In genomic region chr10:68156373-68157185, GRCh38 we compare ENCODE assay signal across 7 cellular contexts. TPM values are rescaled to one million over a fixed set of nuclear protein-coding genes. Genes with fewer than 3 reads are reported as not detected.
DNase-seq lines count a peak whose midpoint lies in the region; ATAC-seq, FAIRE-seq and TF ChIP-seq lines count a peak whose summit lies in the region.

No MANE protein-coding gene starts in this region.

- no peak overlapping the region for H3K4me2 ChIP-seq in GM12878 (ENCODE audit: control insufficient read depth, insufficient read depth)

- SMC1A ChIA-PET in GM12878 (lab: Charles Lee; ENCODE audit: uncharacterized antibody, unreplicated experiment), result interaction anchor here (0.6 to 7.1 kb wide), 31 partner anchors 11 to 460 kb away, joined by 3 to 99 read pairs (median 4); partner anchors contain the start of genes CTNNA3 and SIRT1

- no peaks in the 10 kb centered on the region for H3K4me1 ChIP-seq in GM12878 (ENCODE audit: control insufficient read depth, insufficient read depth, low read length)

- POLR2A ChIA-PET in GM12878 (lab: Charles Lee), result interaction anchor here (2.1 kb wide), 1 partner anchor 368 kb away, joined by 13 read pairs; no protein-coding TSS in a partner anchor

- no peak overlapping the region for H2AFZ ChIP-seq in GM12878 (ENCODE audit: control insufficient read depth, low read depth, low read length)

- no peak overlapping the region for H3K4me3 ChIP-seq in GM12878

- CTCF ChIA-PET in GM12878 (lab: Yijun Ruan, JAX), result interaction anchor here (0.6 to 8.1 kb wide), 54 partner anchors 9 to 823 kb away, joined by 3 to 195 read pairs (median 4); partner anchors contain the start of genes DNAJC12, HERC4, HNRNPH3 and MYPN

- TF ChIP-seq RAD21 in GM12878 (IDR thresholded peaks at IDR 0.05; ENCODE audit: insufficient read depth, low read depth, low read length), result peak; percentile 91

- in situ Hi-C loops in GM12878 (cut with MboI), result loop anchor here (5.0 kb wide), 2 partner anchors 304 to 369 kb away; no protein-coding TSS in a partner anchor

- peak; percentile 74 for FAIRE-seq in GM12878 (lab: Jason Lieb, UNC)

- DNase-seq in KG1 (lab: John Stamatoyannopoulos, UW) (peak; percentile 3), T-helper 22 cell (ENCODE audit: low read depth) (peak; percentile 2), GM12878 (ENCODE audit: low read depth, low spot score) (no peak), iris pigment epithelial cell (ENCODE audit: low read depth) (peak; percentile 73), COLO829 (ENCODE audit: low spot score) (no peak)
- peak; percentile 51 for DNase-seq in stimulated activated CD4-positive, alpha-beta T cell treated with anti-CD3 and anti-CD28 coated beads, Interleukin-4, amount 100 ng/mL, for 1 hour

- no peak overlapping the region for H3K9ac ChIP-seq in GM12878 (ENCODE audit: control insufficient read depth, insufficient read depth, low read length)

- no peaks in the 10 kb centered on the region for H3K9me3 ChIP-seq in GM12878 (replicated peaks; ENCODE audit: control insufficient read depth, insufficient read depth, low read length)

- ATAC-seq in GM12878, result peak; percentile 89

- no peaks in the 10 kb centered on the region for H4K20me1 ChIP-seq in GM12878 (ENCODE audit: control insufficient read depth, insufficient read depth)

- no peaks in the 10 kb centered on the region for H3K27me3 ChIP-seq in GM12878 (replicated peaks in 1 of 2; ENCODE audit: control insufficient read depth in 2 of 2, insufficient read depth in 2 of 2, low read length in 1 of 2)

- no peak for TF ChIP-seq POLR2A in GM12878 (IDR thresholded peaks at IDR 0.05; ENCODE audit: low read depth, low read length)

- no peak overlapping the region for H3K27ac ChIP-seq in GM12878 (ENCODE audit: control insufficient read depth, insufficient read depth)

- intact Hi-C loops in GM12878 (cut with micrococcal nuclease; ENCODE audit: unreplicated experiment), result loop anchor here (1.0 to 5.0 kb wide), 4 partner anchors 74 to 368 kb away; no protein-coding TSS in a partner anchor

- WGBS in GM12878 (ENCODE audit: insufficient coverage, insufficient replicate concordance, low lambda C conversion rate, missing lambda C conversion rate), result 22% methylated on average over 11 of the region's 11 CpGs

- H3K36me3 ChIP-seq in GM12878 (ENCODE audit: control insufficient read depth in 2 of 2, insufficient read depth in 2 of 2, low read length in 1 of 2), result no peaks in the 10 kb centered on the region

- no TSS peak for BruUV-seq in GM12878 (replicated peaks; lab: Mats Ljungman, UMichigan)

- RAD21 ChIA-PET in GM12878 (lab: Charles Lee; ENCODE audit: unreplicated experiment), result interaction anchor here (0.7 to 6.7 kb wide), 18 partner anchors 11 to 1046 kb away, joined by 3 to 113 read pairs (median 4); no protein-coding TSS in a partner anchor

- peak; percentile 40 for TF ChIP-seq CTCF in GM12801 (IDR thresholded peaks at IDR 0.05; ENCODE audit: extremely low read depth, insufficient read length)
- peak; percentile 75 to 87 (median 85) for TF ChIP-seq CTCF in GM12878 (IDR thresholded peaks at IDR 0.05 in 2 of 3, conservative IDR thresholded peaks at IDR 0.05 in 1 of 3; ENCODE audit: control insufficient read depth in 2 of 3, extremely low read depth in 1 of 3, insufficient read depth in 1 of 3, low read depth in 3 of 3, low read length in 3 of 3)

- H3K79me2 ChIP-seq in GM12878 (ENCODE audit: control insufficient read depth, insufficient read depth, low read length), result no peaks in the 10 kb centered on the region

- no peak for TF ChIP-seq EP300 in GM12878 (IDR thresholded peaks at IDR 0.05; ENCODE audit: borderline replicate concordance in 1 of 2, control insufficient read depth in 1 of 2, low read depth in 2 of 2, low read length in 2 of 2)

TF ChIP-seq in GM12878, 131 proteins besides CTCF, POLR2A, EP300 and RAD21 (continues in another document):
- TF ChIP-seq ZNF687 (IDR thresholded peaks at IDR 0.05) (no peak), SMC3 (IDR thresholded peaks at IDR 0.05; ENCODE audit: borderline replicate concordance, low read length) (peak; percentile 96), ATF7 (IDR thresholded peaks at IDR 0.05; ENCODE audit: low read depth) (no peak), MEF2B (IDR thresholded peaks at IDR 0.05; ENCODE audit: partially characterized antibody, poor library complexity, severe bottlenecking) (no peak), FOXM1 (IDR thresholded peaks at IDR 0.05; ENCODE audit: low read depth, low read length) (no peak), NKRF (conservative IDR thresholded peaks at IDR 0.05) (no peak), POU2F2 (IDR thresholded peaks at IDR 0.05; ENCODE audit: borderline replicate concordance, low read depth, low read length) (peak; percentile 28; the same call in 1 of the 3 replicates), YBX1 (IDR thresholded peaks at IDR 0.05) (no peak), PBX3 (IDR thresholded peaks at IDR 0.05; ENCODE audit: insufficient replicate concordance, low read depth, low read length) (no peak)

RNA-seq across cellular contexts. Expression of gene MYPN, which starts 47.3 kb away (rescaled TPM):
- total RNA-seq in GM12878 (2013; cell fraction: nucleolus; rRNA removed), result not detected in 2 replicates
- total RNA-seq in GM12878 (2014; rRNA removed) (0.05 TPM in 1 of 2 replicates, not detected in the other), GM12878 (2014; rRNA removed; fragmentation: Illumina TruSeq; extraction: Trizol) (not detected in 2 replicates), GM12878 (2021) (not detected in 2 replicates)
- not detected for polyA plus RNA-seq in GM12878 (2011; ENCODE audit: low read depth)
- polyA plus RNA-seq in GM12878 (2011; rRNA removed) (not detected in 2 replicates), GM12878 (2014; fragmentation: Illumina TruSeq; extraction: Trizol) (0.01 TPM in 1 of 2 replicates, not detected in the other), GM12878 (2014; fragmentation: Nextera tagmentation; extraction: Ambion mirVana) (under 1 TPM in 1 of 2 experiments, not detected in 1; 0.02 TPM), GM12878 (2014; rRNA removed) (not detected in 2 replicates), GM12878 (2016; fragmentation: Nextera tagmentation; extraction: Ambion mirVana) (not detected)
- not detected in 2 replicates for polyA plus RNA-seq in GM12878 (2011; cell fraction: cytosol; rRNA removed)
- 0.01 TPM in 1 of 2 replicates, not detected in the other for polyA plus RNA-seq in GM12878 (2011; cell fraction: nucleus; rRNA removed)
- not detected in 2 replicates for polyA plus RNA-seq in GM12878 (2012)
- not detected in 2 replicates for polyA minus RNA-seq in GM12878 (2011; rRNA and poly(A)+ RNA removed)
- 0.42 and 0.53 TPM in 2 replicates for polyA minus RNA-seq in GM12878 (2011; cell fraction: cytosol; rRNA and poly(A)+ RNA removed)
- under 0.01 TPM in 1 of 2 replicates, not detected in the other for polyA minus RNA-seq in GM12878 (2011; cell fraction: nucleus; rRNA and poly(A)+ RNA removed)

Comparison
In these comparisons a context has a peak if more than half of its experiments do, and no peak if none do; other contexts are left out.
1. DNase-seq: peak in KG1 (single experiment), T-helper 22 cell (single experiment), iris pigment epithelial cell (single experiment) and stimulated activated CD4-positive, alpha-beta T cell treated with anti-CD3 and anti-CD28 coated beads, Interleukin-4, amount 100 ng/mL, for 1 hour (single experiment); none in GM12878 (single experiment) and COLO829 (single experiment).